Comparison of ENCODE assay signal across 10 cellular contexts in the genomic region with DNA sequence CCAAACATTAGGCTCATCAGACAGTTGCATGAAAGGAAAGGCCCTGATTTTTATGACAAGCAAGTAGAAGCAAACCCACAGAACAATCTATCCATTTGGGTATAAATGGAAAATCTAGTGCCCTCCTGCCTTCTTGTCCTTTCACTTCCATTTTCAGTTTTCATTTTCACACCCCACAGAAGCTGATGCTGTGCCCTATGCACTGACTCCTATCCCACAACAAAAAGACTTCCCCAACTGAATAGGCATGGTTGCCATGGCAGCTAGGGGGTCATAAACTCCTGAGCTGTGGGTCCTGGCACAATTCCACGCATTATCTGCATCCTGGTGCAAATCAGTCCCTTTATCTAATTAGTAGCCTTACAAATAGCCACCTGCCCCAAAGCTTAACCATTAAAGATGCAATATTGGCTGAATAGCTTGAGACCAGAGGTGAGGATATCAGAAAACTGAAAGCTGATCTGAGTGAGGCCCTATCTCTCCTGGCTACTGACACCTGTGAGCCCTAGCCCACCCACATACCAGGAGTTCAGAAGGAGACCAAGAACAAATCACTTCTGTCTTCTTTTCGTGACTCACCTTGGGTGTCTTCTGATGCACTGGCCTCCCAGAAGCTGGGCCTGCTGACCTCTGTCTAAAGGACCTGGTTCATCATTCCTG. TPM values are rescaled to one million over a fixed set of nuclear protein-coding genes. Genes with fewer than 3 reads are reported as not detected.
DNase-seq lines count a peak whose midpoint lies in the region; ATAC-seq and TF ChIP-seq lines count a peak whose summit lies in the region.
"Had no signal": no experiment of that assay in that cellular context is flagged by ENCODE, and none has a peak within 500 bp of the region (broad histone marks: within the 10 kb centered on the region; RNA-seq: fewer than 3 reads in every experiment).

No MANE protein-coding gene starts in this region.

- H3K4me1 Mint-ChIP-seq in nephron = peaks cover 5% of the 10 kb centered on the region
- peaks cover 0 to 4% (median 0%) of the 10 kb centered on the region in 4 donors for H3K4me1 Mint-ChIP-seq in naive thymus-derived CD8-positive, alpha-beta T cell

- peak overlapping the region; percentile 41 to 53 (median 53) for H3K27ac Mint-ChIP-seq in nephron
- H3K27ac Mint-ChIP-seq in naive thymus-derived CD8-positive, alpha-beta T cell = no peak overlapping the region

- H3K9me3 Mint-ChIP-seq in nephron = peaks cover 30% of the 10 kb centered on the region
- peaks cover 0 to 17% (median 6%) of the 10 kb centered on the region in 9 donors for H3K9me3 Mint-ChIP-seq in naive thymus-derived CD8-positive, alpha-beta T cell

- ATAC-seq in GM21723 (IDR thresholded peaks at IDR 0.05; ENCODE audit: unreplicated experiment) (peak; percentile 53), HG03457 (IDR thresholded peaks at IDR 0.05; ENCODE audit: unreplicated experiment) (peak; percentile 72), esophagus mucosa (no peak)
- no peak for ATAC-seq in naive thymus-derived CD8-positive, alpha-beta T cell
- ATAC-seq: A549 had no signal

- peak in 2 of 3 experiments; percentile 4 to 45 for DNase-seq in NCI-H1417 (lab: John Stamatoyannopoulos, UW)
- DNase-seq in NCI-H1417 treated with DMSO at 0.1 percent for 48 hours (lab: John Stamatoyannopoulos, UW) = no peak
- DNase-seq in naive thymus-derived CD8-positive, alpha-beta T cell = no peak
- no peak for DNase-seq in COLO829 (ENCODE audit: low spot score)
- DNase-seq: NCI-H446 had no signal

- POLR2A ChIA-PET in naive thymus-derived CD8-positive, alpha-beta T cell (lab: Charles Lee) = no interaction called here

- H3K4me3 Mint-ChIP-seq in nephron = no peak overlapping the region
- no peak overlapping the region for H3K4me3 Mint-ChIP-seq in naive thymus-derived CD8-positive, alpha-beta T cell

- H3K36me3 Mint-ChIP-seq in nephron (ENCODE audit: low read depth) = peaks cover 20% of the 10 kb centered on the region
- peaks cover 0 to 6% (median 5%) of the 10 kb centered on the region in 3 donors for H3K36me3 Mint-ChIP-seq in naive thymus-derived CD8-positive, alpha-beta T cell

- peaks cover 4% of the 10 kb centered on the region for H3K27me3 Mint-ChIP-seq in nephron (ENCODE audit: low read depth)
- peaks cover 0 to 7% (median 3%) of the 10 kb centered on the region in 5 donors for H3K27me3 Mint-ChIP-seq in naive thymus-derived CD8-positive, alpha-beta T cell

- no peak for TF ChIP-seq CTCF in nephron (IDR thresholded peaks at IDR 0.05; ENCODE audit: unreplicated experiment in 3 of 3)

RNA-seq across cellular contexts. Expression of gene HEY2, which starts 34.9 kb away (rescaled TPM):
- 1.6 TPM for total RNA-seq in esophagus mucosa
- under 1 TPM; 0.33 to 0.60 TPM for total RNA-seq in naive thymus-derived CD8-positive, alpha-beta T cell
- under 1 TPM; 0.18 to 0.32 (median 0.27) TPM for polyA plus RNA-seq in naive thymus-derived CD8-positive, alpha-beta T cell

Comparison
In these comparisons a context has a peak if more than half of its experiments do, and no peak if none do; other contexts are left out.
1. DNase-seq: peak in NCI-H1417 (2 of 3); none in NCI-H1417 treated with DMSO at 0.1 percent for 48 hours (single experiment), naive thymus-derived CD8-positive, alpha-beta T cell (0 of 10) and COLO829 (single experiment).
2. ATAC-seq: peak in GM21723 (single experiment) and HG03457 (single experiment); none in esophagus mucosa (single experiment) and naive thymus-derived CD8-positive, alpha-beta T cell (0 of 2).
3. H3K27ac Mint-ChIP-seq: peak in nephron (3 of 3); none in naive thymus-derived CD8-positive, alpha-beta T cell (0 of 10).